ENCODE assay signal across 9 cellular contexts in genomic region chr2:179096090-179096489, GRCh38. TPM values are rescaled to one million over a fixed set of nuclear protein-coding genes. Genes with fewer than 3 reads are reported as not detected.
DNase-seq lines count a peak whose midpoint lies in the region; ATAC-seq and TF ChIP-seq lines count a peak whose summit lies in the region.
"Had no signal": no experiment of that assay in that cellular context is flagged by ENCODE, and none has a peak within 500 bp of the region (broad histone marks: within the 10 kb centered on the region; RNA-seq: fewer than 3 reads in every experiment).

No MANE protein-coding gene starts in this region.

- CTCF ChIA-PET in activated B cell treated with CpG ODN at 0.5 μM for 24 hours (lab: Charles Lee): interaction anchor here (1.1 to 1.7 kb wide), 2 partner anchors 34 to 76 kb away, joined by 3 to 4 read pairs; no protein-coding TSS in a partner anchor

- intact Hi-C loops in activated B cell treated with CpG ODN at 0.5 μM for 24 hours (cut with micrococcal nuclease): loop anchor here (1.0 kb wide), 2 partner anchors 8 to 76 kb away; no protein-coding TSS in a partner anchor

- H3K9me3 ChIP-seq in MG63: no peaks in the 10 kb centered on the region

- H3K9me3 Mint-ChIP-seq in activated B cell treated with CpG ODN at 0.5 μM for 24 hours: no peaks in the 10 kb centered on the region

- peak overlapping the region; percentile 64 for H3K4me3 Mint-ChIP-seq in activated B cell treated with CpG ODN at 0.5 μM for 24 hours

- TF ChIP-seq CTCF in activated B cell treated with CpG ODN at 0.5 μM for 24 hours (IDR thresholded peaks at IDR 0.05): no peak

- no peak overlapping the region for H3K4me3 ChIP-seq in MG63
- H3K4me3 ChIP-seq: lung had no signal

- H3K36me3 ChIP-seq in MG63: no peaks in the 10 kb centered on the region

- H3K27ac Mint-ChIP-seq in activated B cell treated with CpG ODN at 0.5 μM for 24 hours: peak overlapping the region; percentile 73

- peak; percentile 34 for DNase-seq in DMS153 treated with DMSO at 0.1 percent for 48 hours (lab: John Stamatoyannopoulos, UW; ENCODE audit: unreplicated experiment)
- no peak for DNase-seq in activated B cell treated with CpG ODN at 0.5 μM for 24 hours
- DNase-seq in DMS114 treated with DMSO at 0.1 percent for 48 hours (lab: John Stamatoyannopoulos, UW; ENCODE audit: unreplicated experiment): no peak
- DNase-seq in MG63: no peak
- no peak for DNase-seq in AG08396 (ENCODE audit: low spot score)
- no peak for DNase-seq in inferior parietal cortex (ENCODE audit: extremely low spot score)

- H3K27me3 ChIP-seq in MG63: no peaks in the 10 kb centered on the region

- ATAC-seq in GM19328 (IDR thresholded peaks at IDR 0.05; ENCODE audit: unreplicated experiment) (peak; percentile 98), HG03175 (IDR thresholded peaks at IDR 0.05; ENCODE audit: unreplicated experiment) (peak; percentile 100), activated B cell treated with CpG ODN at 0.5 μM for 24 hours (ENCODE audit: low read depth) (peak; percentile 85)

- H3K27me3 Mint-ChIP-seq in activated B cell treated with CpG ODN at 0.5 μM for 24 hours: no peaks in the 10 kb centered on the region

- H3K36me3 Mint-ChIP-seq in activated B cell treated with CpG ODN at 0.5 μM for 24 hours (ENCODE audit: low read depth): no peaks in the 10 kb centered on the region

- POLR2A ChIA-PET in activated B cell treated with CpG ODN at 0.5 μM for 24 hours (lab: Charles Lee): interaction anchor here (0.7 to 1.9 kb wide), 3 partner anchors 46 to 645 kb away, joined by 6 to 8 read pairs (median 6); partner anchors contain the start of genes CCDC141 and PRKRA

- H3K4me1 Mint-ChIP-seq in activated B cell treated with CpG ODN at 0.5 μM for 24 hours: peaks cover 57% of the 10 kb centered on the region

RNA-seq across cellular contexts. Expression of gene CCDC141, which starts 46.2 kb away (rescaled TPM):
- total RNA-seq in activated B cell treated with CpG ODN at 0.5 μM for 24 hours: 32.1 and 38.8 TPM in 2 replicates
- not detected in 2 replicates for total RNA-seq in MG63 (2014; rRNA removed; shearing (Covaris generic); ENCODE audit: low replicate concordance)

Comparison
In these comparisons a context has a peak if more than half of its experiments do, and no peak if none do; other contexts are left out.
1. RNA of gene CCDC141, which starts 46.2 kb away (total RNA-seq): 32.1 to 38.8 TPM in activated B cell treated with CpG ODN at 0.5 μM for 24 hours; not detected in MG63; every median in the first group is over 10 times any median in the second.
2. Peak in every context shown above with its lines, with median percentiles within 50 percentile points of each other: ATAC-seq.